ENCODE assay signal across 15 cellular contexts in the genomic region with DNA sequence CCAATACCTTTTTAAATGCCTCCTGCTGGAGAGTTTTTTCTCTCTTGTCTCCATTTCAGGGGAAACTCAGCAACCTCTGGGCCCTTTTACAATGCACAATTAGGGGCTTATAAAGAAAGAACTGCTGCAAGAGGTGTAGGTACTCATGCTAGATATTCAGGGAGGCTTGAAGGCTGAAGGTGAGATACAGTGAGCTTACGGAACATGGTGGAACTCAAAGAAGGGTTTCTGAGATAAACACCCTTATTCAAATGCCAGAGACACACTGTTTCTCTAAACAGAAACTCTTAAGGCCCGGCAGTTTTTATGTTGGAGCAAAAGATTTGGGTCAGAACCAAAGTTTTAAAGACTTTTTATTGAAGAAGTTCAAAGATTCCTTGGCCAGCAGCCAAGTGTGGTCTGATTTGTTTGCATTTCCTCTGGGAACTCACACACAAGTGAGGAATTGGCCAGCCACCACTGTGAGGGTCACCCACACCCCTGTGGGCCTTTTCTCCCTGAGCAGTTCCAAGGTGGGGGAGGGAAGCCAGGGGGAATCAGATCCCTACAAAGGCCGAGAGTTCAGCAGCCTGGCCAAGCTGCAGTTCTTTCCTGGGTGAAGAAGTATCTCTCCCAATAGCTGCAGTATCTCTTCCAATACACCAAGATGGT. TPM values are rescaled to one million over a fixed set of nuclear protein-coding genes. Genes with fewer than 3 reads are reported as not detected.
DNase-seq lines count a peak whose midpoint lies in the region; ATAC-seq, FAIRE-seq and TF ChIP-seq lines count a peak whose summit lies in the region.
"Had no signal": no experiment of that assay in that cellular context is flagged by ENCODE, and none has a peak within 500 bp of the region (broad histone marks: within the 10 kb centered on the region; RNA-seq: fewer than 3 reads in every experiment).

No MANE protein-coding gene starts in this region.

- DNase-seq in activated CD4-positive, alpha-beta T cell treated with anti-CD3 and anti-CD28 coated beads, Interleukin-2, amount 10 ng/mL, durations not matched to agents 24 days and 14 days = peak; percentile 17
- no peak for DNase-seq in activated CD4-positive, alpha-beta T cell treated with anti-CD3 and anti-CD28 coated beads for 48 hours
- DNase-seq in lung microvascular endothelial cell (ENCODE audit: low read depth in 2 of 2) (peak; percentile 42 to 61), ureter (ENCODE audit: low spot score) (peak; percentile 74), gastrocnemius medialis (no peak), NCI-H345 (lab: John Stamatoyannopoulos, UW) (no peak), kidney glomerular epithelial cell (lab: John Stamatoyannopoulos, UW) (no peak)
- DNase-seq: activated B cell treated with CpG ODN at 0.5 μM for 24 hours; activated T-cell treated with anti-CD3 and anti-CD28 coated beads for 4 hours; effector CD8-positive, alpha-beta T cell; NCI-H187 had no signal

- TF ChIP-seq CTCF in gastrocnemius medialis (IDR thresholded peaks at IDR 0.05 in 4 of 5, conservative IDR thresholded peaks at IDR 0.05 in 1 of 5) = no peak

- no peak for TF ChIP-seq POLR2A in gastrocnemius medialis (IDR thresholded peaks at IDR 0.05)

- H3K27ac Mint-ChIP-seq in activated CD4-positive, alpha-beta T cell treated with anti-CD3 and anti-CD28 coated beads, Interleukin-2, amount 10 ng/mL, durations not matched to agents 24 days and 14 days = no peak overlapping the region
- H3K27ac Mint-ChIP-seq: activated B cell treated with CpG ODN at 0.5 μM for 24 hours had no signal

- intact Hi-C loops in activated CD4-positive, alpha-beta T cell treated with anti-CD3 and anti-CD28 coated beads, Interleukin-2, amount 10 ng/mL, durations not matched to agents 24 days and 14 days (cut with micrococcal nuclease) = no loop called here
- intact Hi-C loops in gastrocnemius medialis (cut with DNase I; ENCODE audit: low total_unique reads) = no loop called here

- peak; percentile 64 for FAIRE-seq in endometrium (lab: Jason Lieb, UNC)
- FAIRE-seq: GM12891 had no signal

- H3K27me3 ChIP-seq in gastrocnemius medialis = no peaks in the 10 kb centered on the region
- H3K27me3 ChIP-seq: tibial nerve had no signal

- no peaks in the 10 kb centered on the region for H3K9me3 ChIP-seq in gastrocnemius medialis
- H3K9me3 ChIP-seq: tibial nerve had no signal

- H3K36me3 Mint-ChIP-seq in activated CD4-positive, alpha-beta T cell treated with anti-CD3 and anti-CD28 coated beads, Interleukin-2, amount 10 ng/mL, durations not matched to agents 24 days and 14 days (ENCODE audit: low read depth) = no peaks in the 10 kb centered on the region

- peaks cover 11% of the 10 kb centered on the region for H3K27me3 Mint-ChIP-seq in activated CD4-positive, alpha-beta T cell treated with anti-CD3 and anti-CD28 coated beads, Interleukin-2, amount 10 ng/mL, durations not matched to agents 24 days and 14 days

- no peaks in the 10 kb centered on the region for H3K9me3 Mint-ChIP-seq in activated CD4-positive, alpha-beta T cell treated with anti-CD3 and anti-CD28 coated beads, Interleukin-2, amount 10 ng/mL, durations not matched to agents 24 days and 14 days
- H3K9me3 Mint-ChIP-seq: activated B cell treated with CpG ODN at 0.5 μM for 24 hours had no signal

- H3K4me3 ChIP-seq in gastrocnemius medialis = no peak overlapping the region
- H3K4me3 ChIP-seq: tibial nerve had no signal

- no peak for ATAC-seq in gastrocnemius medialis
- ATAC-seq: HCT116 had no signal

- H3K4me1 Mint-ChIP-seq in activated CD4-positive, alpha-beta T cell treated with anti-CD3 and anti-CD28 coated beads, Interleukin-2, amount 10 ng/mL, durations not matched to agents 24 days and 14 days = peaks cover 2% of the 10 kb centered on the region

- no peak overlapping the region for H3K4me3 Mint-ChIP-seq in activated CD4-positive, alpha-beta T cell treated with anti-CD3 and anti-CD28 coated beads, Interleukin-2, amount 10 ng/mL, durations not matched to agents 24 days and 14 days
- H3K4me3 Mint-ChIP-seq: activated B cell treated with CpG ODN at 0.5 μM for 24 hours had no signal

- H3K4me1 ChIP-seq in gastrocnemius medialis = peaks cover 2 to 7% of the 10 kb centered on the region in 2 donors

- in situ Hi-C loops in gastrocnemius medialis (cut with MboI; ENCODE audit: low sequenced_read_pairs in 4 of 4) = no loop called here

- H3K36me3 ChIP-seq in gastrocnemius medialis = no peaks in the 10 kb centered on the region
- H3K36me3 ChIP-seq: tibial nerve had no signal

- no peak overlapping the region for H3K27ac ChIP-seq in gastrocnemius medialis

RNA-seq across cellular contexts. Expression of a gene that starts 47.8 kb away (rescaled TPM):
- total RNA-seq in activated CD4-positive, alpha-beta T cell treated with anti-CD3 and anti-CD28 coated beads, Interleukin-2, amount 10 ng/mL, durations not matched to agents 24 days and 14 days = 0.52 and 0.77 TPM in 2 replicates
- total RNA-seq in lung microvascular endothelial cell = 69.1 and 112 TPM in 2 replicates
- total RNA-seq in ureter = 20.6 TPM
- total RNA-seq in gastrocnemius medialis = 1 to 10 TPM in 3 of 4 donors, under 1 TPM in 1; 0.75 to 4.9 (median 4.2) TPM
- total RNA-seq: activated B cell treated with CpG ODN at 0.5 μM for 24 hours had no signal

Comparison
In these comparisons a context has a peak if more than half of its experiments do, and no peak if none do; other contexts are left out.
1. DNase-seq: peak in activated CD4-positive, alpha-beta T cell treated with anti-CD3 and anti-CD28 coated beads, Interleukin-2, amount 10 ng/mL, durations not matched to agents 24 days and 14 days (single experiment), lung microvascular endothelial cell (2 of 2) and ureter (single experiment); none in activated CD4-positive, alpha-beta T cell treated with anti-CD3 and anti-CD28 coated beads for 48 hours (single experiment), gastrocnemius medialis (0 of 2), NCI-H345 (single experiment) and kidney glomerular epithelial cell (single experiment).